In genomic region chr4:132169660-132170059, GRCh38 we compare ENCODE assay signal across 33 cellular contexts.
"Had no signal": no experiment of that assay in that cellular context is flagged by ENCODE, and none has a peak within 500 bp of the region (broad histone marks: within the 10 kb centered on the region; RNA-seq: fewer than 3 reads in every experiment).

No MANE protein-coding gene starts in this region.

- H2AFZ ChIP-seq: hepatocyte had no signal

- H3K9me3 ChIP-seq: adrenal gland, body of pancreas, gastrocnemius medialis, pancreas, prostate gland, sigmoid colon, thyroid gland, upper lobe of right lung had no signal

- H3K4me1 ChIP-seq: adrenal gland, body of pancreas, gastrocnemius medialis, left ventricle myocardium inferior, pancreas, prostate gland, sigmoid colon, thyroid gland, upper lobe of right lung had no signal

- H3K27ac ChIP-seq: adrenal gland, body of pancreas, epithelial cell of prostate, gastrocnemius medialis, hepatocyte, left ventricle myocardium inferior, pancreas, prostate gland, sigmoid colon, thyroid gland, upper lobe of right lung, VCaP had no signal

- H3K27me3 ChIP-seq: adrenal gland, body of pancreas, gastrocnemius medialis, hepatocyte, pancreas, sigmoid colon, thyroid gland, upper lobe of right lung had no signal

- H3K36me3 ChIP-seq: adrenal gland, gastrocnemius medialis, left ventricle myocardium inferior, pancreas, prostate gland, sigmoid colon, thyroid gland, upper lobe of right lung had no signal

- H3K4me2 ChIP-seq: hepatocyte had no signal

- ATAC-seq: body of pancreas; gastrocnemius medialis; pancreas; stimulated activated memory B cell treated with anti-CD40 and anti-IgM and Interleukin-4, amounts not matched to agents 10 μg/mL and 1 μg/mL and 100 μg/mL, for 72 hours; stimulated activated naive CD8-positive, alpha-beta T cell treated with anti-CD3 and anti-CD28 coated beads, Interleukin-15, amount 100 ng/mL, for 72 hours; upper lobe of right lung had no signal

- DNase-seq: activated CD4-positive, alpha-beta memory T cell treated with anti-CD3 and anti-CD28 coated beads for 36 hours; activated CD4-positive, alpha-beta T cell treated with anti-CD3 and anti-CD28 coated beads, Interleukin-2, amount 10 ng/mL, durations not matched to agents 24 days and 14 days; activated CD4-positive, CD25-positive, alpha-beta regulatory T cell treated with anti-CD3 and anti-CD28 coated beads, Interleukin-2, amount 50 U/mL, for 72 hours; activated CD8-positive, alpha-beta memory T cell treated with anti-CD3 and anti-CD28 coated beads, Interleukin-2, amount 50 U/mL, for 4 hours; activated effector memory CD4-positive, alpha-beta T cell treated with anti-CD3 and anti-CD28 coated beads, Interleukin-2, amount 50 U/mL, for 16 hours; activated naive CD4-positive, alpha-beta T cell treated with anti-CD3 and anti-CD28 coated beads for 36 hours; activated naive CD8-positive, alpha-beta T cell treated with anti-CD3 and anti-CD28 coated beads for 36 hours; activated T-cell treated with anti-CD3 and anti-CD28 coated beads, Interleukin-2, amount 50 U/mL, for 1 hour; adrenal gland; aorta; body of pancreas; dermis blood vessel endothelial cell; effector CD4-positive, alpha-beta T cell; gastrocnemius medialis; islet precursor cell; left ventricle myocardium inferior; nucleus accumbens; retina; sigmoid colon; small intestine; stimulated activated CD4-positive, alpha-beta T cell treated with anti-CD3 and anti-CD28 coated beads, Interleukin-4, amount 100 ng/mL, for 24 hours; stimulated activated CD8-positive, alpha-beta memory T cell treated with anti-CD3 and anti-CD28 coated beads, Interleukin-4, amount 100 ng/mL, for 48 hours; stimulated activated naive CD8-positive, alpha-beta T cell treated with anti-CD3 and anti-CD28 coated beads, Interleukin-15, amount 100 ng/mL, for 72 hours; substantia nigra; thyroid gland; upper lobe of right lung had no signal

- H3K4me3 ChIP-seq: adrenal gland, body of pancreas, gastrocnemius medialis, hepatocyte, left ventricle myocardium inferior, lung, pancreas, prostate gland, sigmoid colon, thyroid gland, upper lobe of right lung had no signal
